8 cellular contexts compared by ENCODE assay signal in the genomic region with DNA sequence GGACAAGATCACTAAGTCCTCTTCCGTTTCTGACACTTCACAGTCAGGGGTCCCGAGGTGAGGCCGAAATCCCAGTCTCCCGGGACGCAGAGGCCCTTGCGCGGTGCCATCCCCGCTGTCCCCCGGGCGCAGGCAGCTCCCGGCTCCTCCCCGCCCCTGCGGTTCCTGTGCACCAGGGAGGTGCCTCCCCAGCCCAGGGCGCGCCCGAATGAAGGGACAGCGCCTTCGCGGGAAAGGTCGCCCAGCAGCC. TPM values are rescaled to one million over a fixed set of nuclear protein-coding genes. Genes with fewer than 3 reads are reported as not detected.
A peak's percentile ranks its signal among the peaks of the same experiment; 100 is the strongest.
DNase-seq lines count a peak whose midpoint lies in the region; ATAC-seq and TF ChIP-seq lines count a peak whose summit lies in the region.

No MANE protein-coding gene starts in this region.

- H3K27me3 Mint-ChIP-seq in WTC11 (ENCODE audit: low read depth), result peaks cover 8% of the 10 kb centered on the region; the same call in 1 of the 2 replicates

- ATAC-seq in GM18520 (IDR thresholded peaks at IDR 0.05; ENCODE audit: unreplicated experiment) (peak; percentile 26), HG03159 (IDR thresholded peaks at IDR 0.05; ENCODE audit: unreplicated experiment) (peak; percentile 34), WTC11 (peak; percentile 23; the same call in 1 of the 2 replicates)

- peak overlapping the region; percentile 2 for H2AFZ ChIP-seq in ACC112 (ENCODE audit: low read length, unreplicated experiment)

- DNase-seq in WTC11 (ENCODE audit: low spot score) (peak; percentile 63), foreskin fibroblast (peak; percentile 24 to 68), posterior vena cava (ENCODE audit: low spot score) (peak; percentile 89), SK-N-DZ (ENCODE audit: low spot score) (no peak)
- DNase-seq in activated CD8-positive, alpha-beta memory T cell treated with anti-CD3 and anti-CD28 coated beads, Interleukin-2, amount 50 U/mL, for 48 hours, result no peak

- no peaks in the 10 kb centered on the region for H3K9me3 Mint-ChIP-seq in WTC11

- POLR2A ChIA-PET in WTC11 (lab: Charles Lee), result interaction anchor here (1.0 kb wide), 1 partner anchor 166 kb away, joined by 4 read pairs; a partner anchor contains a TSS

- TF ChIP-seq CTCF in WTC11 (IDR thresholded peaks at IDR 0.05), result no peak
- TF ChIP-seq CTCF in foreskin fibroblast (IDR thresholded peaks at IDR 0.05; ENCODE audit: low read depth, low read length), result no peak

- H3K36me3 ChIP-seq in ACC112 (ENCODE audit: insufficient read depth, low read length), result peaks cover 3% of the 10 kb centered on the region; the same call in 1 of the 2 replicates

- H3K27me3 ChIP-seq in ACC112 (ENCODE audit: insufficient read depth, low read length), result no peaks in the 10 kb centered on the region

- H3K4me3 ChIP-seq in ACC112 (ENCODE audit: low read depth, low read length) (peak overlapping the region; percentile 80), foreskin fibroblast (ENCODE audit: low read depth in 1 of 2, low read length in 2 of 2) (peak overlapping the region; percentile 78 to 79)

- H3K27ac Mint-ChIP-seq in WTC11, result no peak overlapping the region

- peaks cover 38% of the 10 kb centered on the region for H3K79me2 ChIP-seq in ACC112 (ENCODE audit: control insufficient read depth, insufficient read depth, low read length, unreplicated experiment)

- H3K4me1 Mint-ChIP-seq in WTC11, result peaks cover 18% of the 10 kb centered on the region

- intact Hi-C loops in posterior vena cava (cut with DNase I), result no loop called here

- peak overlapping the region; percentile 80 for H3K27ac ChIP-seq in ACC112 (ENCODE audit: low read depth, low read length)

- H3K4me3 Mint-ChIP-seq in WTC11, result peak overlapping the region; percentile 79

- CTCF ChIA-PET in WTC11 (lab: Charles Lee), result interaction anchor here (0.6 to 3.6 kb wide), 9 partner anchors 10 to 360 kb away, joined by 3 to 22 read pairs (median 3); no protein-coding TSS in a partner anchor

- H3K4me1 ChIP-seq in ACC112 (ENCODE audit: control insufficient read depth, insufficient read depth, low read length, unreplicated experiment), result peaks cover 31% of the 10 kb centered on the region

- peaks cover 9% of the 10 kb centered on the region for H3K36me3 Mint-ChIP-seq in WTC11

TF ChIP-seq in WTC11, 78 proteins besides CTCF, POLR2A, EP300 and RAD21:
- TF ChIP-seq, protein P1, sequence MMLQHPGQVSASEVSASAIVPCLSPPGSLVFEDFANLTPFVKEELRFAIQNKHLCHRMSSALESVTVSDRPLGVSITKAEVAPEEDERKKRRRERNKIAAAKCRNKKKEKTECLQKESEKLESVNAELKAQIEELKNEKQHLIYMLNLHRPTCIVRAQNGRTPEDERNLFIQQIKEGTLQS (CRISPR knock-in tag; conservative IDR thresholded peaks at IDR 0.05), result no peak
- TF ChIP-seq, protein P2, sequence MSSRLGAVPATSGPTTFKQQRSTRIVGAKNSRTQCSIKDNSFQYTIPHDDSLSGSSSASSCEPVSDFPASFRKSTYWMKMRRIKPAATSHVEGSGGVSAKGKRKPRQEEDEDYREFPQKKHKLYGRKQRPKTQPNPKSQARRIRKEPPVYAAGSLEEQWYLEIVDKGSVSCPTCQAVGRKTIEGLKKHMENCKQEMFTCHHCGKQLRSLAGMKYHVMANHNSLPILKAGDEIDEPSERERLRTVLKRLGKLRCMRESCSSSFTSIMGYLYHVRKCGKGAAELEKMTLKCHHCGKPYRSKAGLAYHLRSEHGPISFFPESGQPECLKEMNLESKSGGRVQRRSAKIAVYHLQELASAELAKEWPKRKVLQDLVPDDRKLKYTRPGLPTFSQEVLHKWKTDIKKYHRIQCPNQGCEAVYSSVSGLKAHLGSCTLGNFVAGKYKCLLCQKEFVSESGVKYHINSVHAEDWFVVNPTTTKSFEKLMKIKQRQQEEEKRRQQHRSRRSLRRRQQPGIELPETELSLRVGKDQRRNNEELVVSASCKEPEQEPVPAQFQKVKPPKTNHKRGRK (CRISPR knock-in tag; IDR thresholded peaks at IDR 0.05; ENCODE audit: borderline replicate concordance), result 0 out of 2 replicates have a peak, but pooled peaks have one; percentile 5
TF ChIP-seq in WTC11: peak in this region for 1.

RNA-seq across cellular contexts. Expression of a gene that starts 0.4 kb away (rescaled TPM):
- total RNA-seq in WTC11 (2021), result 15.0 to 16.2 TPM (median 15.4 TPM) in 3 replicates
- 10 to 100 TPM; 28.1 to 28.6 TPM for total RNA-seq in posterior vena cava
- polyA plus RNA-seq in SK-N-DZ (2014; cell fraction: cytosol; rRNA removed), result 31.1 and 36.9 TPM in 2 replicates
- polyA plus RNA-seq in SK-N-DZ (2014; cell fraction: nucleus; rRNA removed), result 16.9 and 19.2 TPM in 2 replicates

Comparison
In these comparisons a context has a peak if more than half of its experiments do, and no peak if none do; other contexts are left out.
1. DNase-seq: peak in WTC11 (single experiment), foreskin fibroblast (2 of 2) and posterior vena cava (single experiment); none in SK-N-DZ (single experiment) and activated CD8-positive, alpha-beta memory T cell treated with anti-CD3 and anti-CD28 coated beads, Interleukin-2, amount 50 U/mL, for 48 hours (single experiment).
2. Peak in every context shown above with its lines, with median percentiles within 50 percentile points of each other: ATAC-seq.